ENCODE assay signal across 1 cellular context in genomic region chr1:21251773-21252471, GRCh38.
TF ChIP-seq lines count a peak whose summit lies in the region.

No MANE protein-coding gene starts in this region.

TF ChIP-seq in HepG2, 621 proteins besides CTCF, POLR2A, EP300 and RAD21 (continued from another document and continues in another):
- no peak for TF ChIP-seq CREB3 (CRISPR knock-in tag; IDR thresholded peaks at IDR 0.05)
- TF ChIP-seq TSC22D2 (CRISPR knock-in tag; IDR thresholded peaks at IDR 0.05; ENCODE audit: borderline replicate concordance) = no peak
- TF ChIP-seq ZNF441 (CRISPR knock-in tag; IDR thresholded peaks at IDR 0.05; ENCODE audit: borderline replicate concordance) = peak; percentile 26; the same call in 1 of the 2 replicates
- TF ChIP-seq TCF12 (IDR thresholded peaks at IDR 0.05) = no peak
- peak; percentile 37; the same call in 1 of the 2 replicates for TF ChIP-seq TCF12 (CRISPR knock-in tag; IDR thresholded peaks at IDR 0.05)
- no peak for TF ChIP-seq ZNF296 (CRISPR knock-in tag; conservative IDR thresholded peaks at IDR 0.05)
- no peak for TF ChIP-seq HNRNPL (IDR thresholded peaks at IDR 0.05; ENCODE audit: low read depth, low read length)
- TF ChIP-seq ZNF567 (CRISPR knock-in tag; IDR thresholded peaks at IDR 0.05; ENCODE audit: borderline replicate concordance) = no peak
- no peak for TF ChIP-seq ZSCAN20 (CRISPR knock-in tag; IDR thresholded peaks at IDR 0.05; ENCODE audit: borderline replicate concordance)
- TF ChIP-seq ZNF260 (CRISPR knock-in tag; IDR thresholded peaks at IDR 0.05; ENCODE audit: borderline replicate concordance, low read depth) = no peak
- TF ChIP-seq, protein P1, sequence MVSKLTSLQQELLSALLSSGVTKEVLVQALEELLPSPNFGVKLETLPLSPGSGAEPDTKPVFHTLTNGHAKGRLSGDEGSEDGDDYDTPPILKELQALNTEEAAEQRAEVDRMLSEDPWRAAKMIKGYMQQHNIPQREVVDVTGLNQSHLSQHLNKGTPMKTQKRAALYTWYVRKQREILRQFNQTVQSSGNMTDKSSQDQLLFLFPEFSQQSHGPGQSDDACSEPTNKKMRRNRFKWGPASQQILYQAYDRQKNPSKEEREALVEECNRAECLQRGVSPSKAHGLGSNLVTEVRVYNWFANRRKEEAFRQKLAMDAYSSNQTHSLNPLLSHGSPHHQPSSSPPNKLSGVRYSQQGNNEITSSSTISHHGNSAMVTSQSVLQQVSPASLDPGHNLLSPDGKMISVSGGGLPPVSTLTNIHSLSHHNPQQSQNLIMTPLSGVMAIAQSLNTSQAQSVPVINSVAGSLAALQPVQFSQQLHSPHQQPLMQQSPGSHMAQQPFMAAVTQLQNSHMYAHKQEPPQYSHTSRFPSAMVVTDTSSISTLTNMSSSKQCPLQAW (CRISPR knock-in tag; IDR thresholded peaks at IDR 0.05) = peak; percentile 97
- no peak for TF ChIP-seq IRF1 (CRISPR knock-in tag; IDR thresholded peaks at IDR 0.05; ENCODE audit: low read depth)
- TF ChIP-seq ZNF619 (CRISPR knock-in tag; IDR thresholded peaks at IDR 0.05) = no peak
- no peak for TF ChIP-seq MIER2 (CRISPR knock-in tag; IDR thresholded peaks at IDR 0.05)
- TF ChIP-seq, protein P2, sequence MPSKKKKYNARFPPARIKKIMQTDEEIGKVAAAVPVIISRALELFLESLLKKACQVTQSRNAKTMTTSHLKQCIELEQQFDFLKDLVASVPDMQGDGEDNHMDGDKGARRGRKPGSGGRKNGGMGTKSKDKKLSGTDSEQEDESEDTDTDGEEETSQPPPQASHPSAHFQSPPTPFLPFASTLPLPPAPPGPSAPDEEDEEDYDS (CRISPR knock-in tag; IDR thresholded peaks at IDR 0.05) = peak; percentile 57; the same call in 1 of the 2 replicates
- TF ChIP-seq, protein P3, sequence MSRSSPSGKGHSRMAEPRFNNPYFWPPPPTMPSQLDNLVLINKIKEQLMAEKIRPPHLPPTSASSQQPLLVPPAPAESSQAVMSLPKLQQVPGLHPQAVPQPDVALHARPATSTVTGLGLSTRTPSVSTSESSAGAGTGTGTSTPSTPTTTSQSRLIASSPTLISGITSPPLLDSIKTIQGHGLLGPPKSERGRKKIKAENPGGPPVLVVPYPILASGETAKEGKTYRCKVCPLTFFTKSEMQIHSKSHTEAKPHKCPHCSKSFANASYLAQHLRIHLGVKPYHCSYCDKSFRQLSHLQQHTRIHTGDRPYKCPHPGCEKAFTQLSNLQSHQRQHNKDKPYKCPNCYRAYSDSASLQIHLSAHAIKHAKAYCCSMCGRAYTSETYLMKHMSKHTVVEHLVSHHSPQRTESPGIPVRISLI (CRISPR knock-in tag; IDR thresholded peaks at IDR 0.05; ENCODE audit: borderline replicate concordance) = peak; percentile 66; the same call in 1 of the 2 replicates
- no peak for TF ChIP-seq ZNF670 (CRISPR knock-in tag; IDR thresholded peaks at IDR 0.05; ENCODE audit: borderline replicate concordance)
- TF ChIP-seq NCOA2 (CRISPR knock-in tag; IDR thresholded peaks at IDR 0.05) = peak; percentile 79
- 0 out of 2 replicates have a peak, but pooled peaks have one; percentile 59 for TF ChIP-seq NFKBIZ (CRISPR knock-in tag; IDR thresholded peaks at IDR 0.05)
- TF ChIP-seq TFE3 (CRISPR knock-in tag; IDR thresholded peaks at IDR 0.05) = peak; percentile 86
- TF ChIP-seq ZFP36L2 (CRISPR knock-in tag; IDR thresholded peaks at IDR 0.05) = no peak
- no peak for TF ChIP-seq DMTF1 (CRISPR knock-in tag; IDR thresholded peaks at IDR 0.05)
- TF ChIP-seq XRCC5 (optimal IDR thresholded peaks at IDR 0.05; ENCODE audit: low read length) = no peak
- no peak for TF ChIP-seq ZNF34 (CRISPR knock-in tag; IDR thresholded peaks at IDR 0.05; ENCODE audit: borderline replicate concordance)
- TF ChIP-seq ZNF350 (CRISPR knock-in tag; IDR thresholded peaks at IDR 0.05; ENCODE audit: borderline replicate concordance, low read depth) = no peak; the same call in 1 of the 2 replicates
- TF ChIP-seq REPIN1 (CRISPR knock-in tag; IDR thresholded peaks at IDR 0.05; ENCODE audit: borderline replicate concordance, low read depth) = peak; percentile 80; the same call in 1 of the 2 replicates
- TF ChIP-seq HOXA9 (CRISPR knock-in tag; IDR thresholded peaks at IDR 0.05; ENCODE audit: borderline replicate concordance) = no peak
- TF ChIP-seq ZFP82 (CRISPR knock-in tag; IDR thresholded peaks at IDR 0.05; ENCODE audit: borderline replicate concordance) = no peak
- TF ChIP-seq ZNF101 (CRISPR knock-in tag; IDR thresholded peaks at IDR 0.05; ENCODE audit: borderline replicate concordance, low read depth) = no peak
- peak; percentile 77 for TF ChIP-seq HNF1A (IDR thresholded peaks at IDR 0.05; ENCODE audit: low read depth)
- peak; percentile 76; the same call in 1 of the 2 replicates for TF ChIP-seq HNF1A (CRISPR knock-in tag; IDR thresholded peaks at IDR 0.05; ENCODE audit: borderline replicate concordance)
- TF ChIP-seq ZBTB3 (CRISPR knock-in tag; IDR thresholded peaks at IDR 0.05; ENCODE audit: borderline replicate concordance, low read depth) = no peak
- TF ChIP-seq NCOA1 (CRISPR knock-in tag; IDR thresholded peaks at IDR 0.05) = no peak
- TF ChIP-seq, protein P4, sequence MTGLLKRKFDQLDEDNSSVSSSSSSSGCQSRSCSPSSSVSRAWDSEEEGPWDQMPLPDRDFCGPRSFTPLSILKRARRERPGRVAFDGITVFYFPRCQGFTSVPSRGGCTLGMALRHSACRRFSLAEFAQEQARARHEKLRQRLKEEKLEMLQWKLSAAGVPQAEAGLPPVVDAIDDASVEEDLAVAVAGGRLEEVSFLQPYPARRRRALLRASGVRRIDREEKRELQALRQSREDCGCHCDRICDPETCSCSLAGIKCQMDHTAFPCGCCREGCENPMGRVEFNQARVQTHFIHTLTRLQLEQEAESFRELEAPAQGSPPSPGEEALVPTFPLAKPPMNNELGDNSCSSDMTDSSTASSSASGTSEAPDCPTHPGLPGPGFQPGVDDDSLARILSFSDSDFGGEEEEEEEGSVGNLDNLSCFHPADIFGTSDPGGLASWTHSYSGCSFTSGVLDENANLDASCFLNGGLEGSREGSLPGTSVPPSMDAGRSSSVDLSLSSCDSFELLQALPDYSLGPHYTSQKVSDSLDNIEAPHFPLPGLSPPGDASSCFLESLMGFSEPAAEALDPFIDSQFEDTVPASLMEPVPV (CRISPR knock-in tag; IDR thresholded peaks at IDR 0.05) = no peak
- TF ChIP-seq FOXM1 (CRISPR knock-in tag; IDR thresholded peaks at IDR 0.05) = no peak
- TF ChIP-seq ELF4 (CRISPR knock-in tag; IDR thresholded peaks at IDR 0.05; ENCODE audit: borderline replicate concordance) = no peak
- TF ChIP-seq HHEX (CRISPR knock-in tag; IDR thresholded peaks at IDR 0.05) = no peak
- TF ChIP-seq, protein P5, sequence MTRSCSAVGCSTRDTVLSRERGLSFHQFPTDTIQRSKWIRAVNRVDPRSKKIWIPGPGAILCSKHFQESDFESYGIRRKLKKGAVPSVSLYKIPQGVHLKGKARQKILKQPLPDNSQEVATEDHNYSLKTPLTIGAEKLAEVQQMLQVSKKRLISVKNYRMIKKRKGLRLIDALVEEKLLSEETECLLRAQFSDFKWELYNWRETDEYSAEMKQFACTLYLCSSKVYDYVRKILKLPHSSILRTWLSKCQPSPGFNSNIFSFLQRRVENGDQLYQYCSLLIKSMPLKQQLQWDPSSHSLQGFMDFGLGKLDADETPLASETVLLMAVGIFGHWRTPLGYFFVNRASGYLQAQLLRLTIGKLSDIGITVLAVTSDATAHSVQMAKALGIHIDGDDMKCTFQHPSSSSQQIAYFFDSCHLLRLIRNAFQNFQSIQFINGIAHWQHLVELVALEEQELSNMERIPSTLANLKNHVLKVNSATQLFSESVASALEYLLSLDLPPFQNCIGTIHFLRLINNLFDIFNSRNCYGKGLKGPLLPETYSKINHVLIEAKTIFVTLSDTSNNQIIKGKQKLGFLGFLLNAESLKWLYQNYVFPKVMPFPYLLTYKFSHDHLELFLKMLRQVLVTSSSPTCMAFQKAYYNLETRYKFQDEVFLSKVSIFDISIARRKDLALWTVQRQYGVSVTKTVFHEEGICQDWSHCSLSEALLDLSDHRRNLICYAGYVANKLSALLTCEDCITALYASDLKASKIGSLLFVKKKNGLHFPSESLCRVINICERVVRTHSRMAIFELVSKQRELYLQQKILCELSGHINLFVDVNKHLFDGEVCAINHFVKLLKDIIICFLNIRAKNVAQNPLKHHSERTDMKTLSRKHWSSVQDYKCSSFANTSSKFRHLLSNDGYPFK (CRISPR knock-in tag; IDR thresholded peaks at IDR 0.05; ENCODE audit: borderline replicate concordance) = no peak
- no peak for TF ChIP-seq ZNF121 (CRISPR knock-in tag; IDR thresholded peaks at IDR 0.05)
- TF ChIP-seq GATAD1 (CRISPR knock-in tag; IDR thresholded peaks at IDR 0.05) = no peak; the same call in 1 of the 2 replicates
- no peak for TF ChIP-seq ZNF605 (CRISPR knock-in tag; IDR thresholded peaks at IDR 0.05)
- no peak for TF ChIP-seq CBX1 (IDR thresholded peaks at IDR 0.05; ENCODE audit: low read depth)
- 0 out of 2 replicates have a peak, but pooled peaks have one; percentile 35 for TF ChIP-seq ZFP1 (CRISPR knock-in tag; IDR thresholded peaks at IDR 0.05)
- TF ChIP-seq ZNF614 (CRISPR knock-in tag; IDR thresholded peaks at IDR 0.05; ENCODE audit: borderline replicate concordance) = peak; percentile 58
- peak; percentile 56; the same call in 1 of the 2 replicates for TF ChIP-seq ZMYM2 (CRISPR knock-in tag; IDR thresholded peaks at IDR 0.05)
- TF ChIP-seq MXD3 (CRISPR knock-in tag; IDR thresholded peaks at IDR 0.05) = no peak
- TF ChIP-seq ZNF549 (CRISPR knock-in tag; IDR thresholded peaks at IDR 0.05) = no peak
- TF ChIP-seq IKZF4 (CRISPR knock-in tag; IDR thresholded peaks at IDR 0.05; ENCODE audit: borderline replicate concordance, low read depth, not compliant biosample characterization) = no peak
